ENCODE assay signal across 13 cellular contexts in the genomic region with DNA sequence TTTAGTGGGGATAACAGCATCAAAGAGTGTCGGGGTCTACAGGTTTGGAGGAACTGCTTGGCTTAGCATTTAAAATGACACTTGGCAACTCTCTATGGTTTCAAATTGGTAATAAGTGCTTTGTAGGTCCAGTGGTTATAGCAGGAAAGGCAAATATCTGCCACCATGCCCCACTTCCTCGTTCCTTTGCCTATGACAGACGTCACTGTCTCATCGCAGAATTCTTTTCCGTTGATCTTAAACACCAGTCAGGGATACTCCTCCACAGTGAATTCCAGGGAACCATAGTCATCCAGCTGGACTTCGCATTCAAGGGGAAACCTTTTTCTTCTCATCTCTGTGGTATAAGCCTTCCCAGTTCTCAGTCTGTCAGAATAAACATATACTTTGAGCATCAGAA.
DNase-seq lines count a peak whose midpoint lies in the region; TF ChIP-seq lines count a peak whose summit lies in the region.
"Had no signal": no experiment of that assay in that cellular context is flagged by ENCODE, and none has a peak within 500 bp of the region (broad histone marks: within the 10 kb centered on the region; RNA-seq: fewer than 3 reads in every experiment).

No MANE protein-coding gene starts in this region.

- H3K4me1 ChIP-seq in SK-N-SH (ENCODE audit: control insufficient read depth in 1 of 2, insufficient read depth in 2 of 2, low read depth in 1 of 2, low read length in 1 of 2) (peaks cover 0 to 35% of the 10 kb centered on the region in 2 experiments; a peak in 2 of 4 replicates), skeletal muscle satellite cell (ENCODE audit: control insufficient read depth, insufficient read depth, low read length) (peaks cover 66% of the 10 kb centered on the region)

- H3K9me3 ChIP-seq in SK-N-SH: no peaks in the 10 kb centered on the region
- H3K9me3 ChIP-seq in skeletal muscle satellite cell (replicated peaks; ENCODE audit: low read length): no peaks in the 10 kb centered on the region

- H3F3A ChIP-seq in SK-N-SH (replicated peaks; ENCODE audit: insufficient read depth): peaks cover 41% of the 10 kb centered on the region

- peak overlapping the region in 1 of 2 experiments; percentile 76; a peak in 2 of 4 replicates for H3K27ac ChIP-seq in SK-N-SH (ENCODE audit: low read depth in 2 of 2, low read length in 1 of 2)
- H3K27ac ChIP-seq: KMS-11 had no signal

- peak; percentile 70 for DNase-seq in GM04504 (ENCODE audit: low read depth)
- DNase-seq in SK-N-SH: no peak
- peak; percentile 90 for DNase-seq in fibroblast of mammary gland (ENCODE audit: low read depth)
- DNase-seq in NCI-H526 treated with DMSO at 0.1 percent for 48 hours (lab: John Stamatoyannopoulos, UW): no peak
- no peak for DNase-seq in GM13976 (ENCODE audit: low spot score)
- no peak for DNase-seq in activated CD4-positive, alpha-beta T cell treated with anti-CD3 and anti-CD28 coated beads, Interleukin-2, amount 50 U/mL, for 4 hours
- no peak for DNase-seq in NCI-H69 (lab: John Stamatoyannopoulos, UW)
- DNase-seq: activated gamma-delta T cell; DMS53; NCI-H446; stimulated activated naive CD8-positive, alpha-beta T cell treated with anti-CD3 and anti-CD28 coated beads, Interleukin-15, amount 100 ng/mL, for 72 hours had no signal

- POLR2A ChIA-PET in SK-N-SH (lab: Yijun Ruan, JAX): no interaction called here

- CTCF ChIA-PET in SK-N-SH (lab: Yijun Ruan, JAX): interaction anchor here (0.6 kb wide), 1 partner anchor 1713 kb away, joined by 3 read pairs; no protein-coding TSS in a partner anchor

- TF ChIP-seq EP300 in SK-N-SH (IDR thresholded peaks at IDR 0.05; ENCODE audit: borderline replicate concordance in 1 of 2, low read depth in 1 of 2, low read length in 1 of 2): peak in 1 of 2 experiments; percentile 80; a peak in 2 of 4 replicates

- H3K36me3 ChIP-seq in SK-N-SH (replicated peaks in 1 of 2; ENCODE audit: control insufficient read depth in 1 of 2, insufficient read depth in 2 of 2, low read length in 1 of 2): no peaks in the 10 kb centered on the region
- no peaks in the 10 kb centered on the region for H3K36me3 ChIP-seq in skeletal muscle satellite cell (ENCODE audit: insufficient read depth, low read length)

- H3K9me2 ChIP-seq in SK-N-SH: no peaks in the 10 kb centered on the region

- H4K20me1 ChIP-seq in SK-N-SH (ENCODE audit: insufficient read depth): no peaks in the 10 kb centered on the region

- no peak for TF ChIP-seq CTCF in SK-N-SH (IDR thresholded peaks at IDR 0.05)
- TF ChIP-seq CTCF in fibroblast of mammary gland (conservative IDR thresholded peaks at IDR 0.05; ENCODE audit: control insufficient read depth, insufficient read depth, low read depth, low read length): no peak
- TF ChIP-seq CTCF in GM13976 (IDR thresholded peaks at IDR 0.05; ENCODE audit: borderline replicate concordance, control extremely low read depth, extremely low read depth, insufficient read depth, missing control alignments): no peak

- WGBS in SK-N-SH (ENCODE audit: low lambda C conversion rate): 7% methylated on average over 5 of the region's 6 CpGs

- no peak overlapping the region for H3K4me3 ChIP-seq in SK-N-SH (ENCODE audit: low read depth in 2 of 2, low read length in 1 of 2)
- no peak overlapping the region for H3K4me3 ChIP-seq in fibroblast of mammary gland (ENCODE audit: control insufficient read depth, low read depth, low read length)
- peak overlapping the region; percentile 16 for H3K4me3 ChIP-seq in skeletal muscle satellite cell (ENCODE audit: low read length)

- peak overlapping the region; percentile 13; the same call in 1 of the 2 replicates for H3K4me2 ChIP-seq in SK-N-SH
- peak overlapping the region; percentile 39 for H3K4me2 ChIP-seq in skeletal muscle satellite cell (ENCODE audit: low read length)
- H3K4me2 ChIP-seq: KMS-11 had no signal

- peak overlapping the region; percentile 66 for H2AFZ ChIP-seq in SK-N-SH (ENCODE audit: low read depth)

- H3K27me3 ChIP-seq in SK-N-SH (ENCODE audit: insufficient read depth): no peaks in the 10 kb centered on the region
- H3K27me3 ChIP-seq in skeletal muscle satellite cell (ENCODE audit: control insufficient read depth, insufficient read depth, low read length): no peaks in the 10 kb centered on the region

- TF ChIP-seq RAD21 in SK-N-SH (IDR thresholded peaks at IDR 0.05; ENCODE audit: low read length): no peak

- H3K79me2 ChIP-seq in SK-N-SH (ENCODE audit: insufficient read depth): no peaks in the 10 kb centered on the region

- in situ Hi-C loops in GM13976 (cut with MboI; ENCODE audit: low sequenced_read_pairs, unreplicated experiment): no loop called here

- H3K9ac ChIP-seq in SK-N-SH (peak overlapping the region; percentile 28; the same call in 1 of the 2 replicates), skeletal muscle satellite cell (ENCODE audit: low read depth, low read length) (peak overlapping the region; percentile 62)
- H3K9ac ChIP-seq: KMS-11 had no signal

TF ChIP-seq in SK-N-SH, 30 proteins besides CTCF, POLR2A, EP300 and RAD21 (continues in another document):
- TF ChIP-seq GABPA (IDR thresholded peaks at IDR 0.05; ENCODE audit: low read depth) (no peak), POLR2AphosphoS5 (IDR thresholded peaks at IDR 0.05; ENCODE audit: low read depth, low read length) (peak; percentile 46; the same call in 1 of the 2 replicates), ZBTB33 (IDR thresholded peaks at IDR 0.05; ENCODE audit: borderline replicate concordance, low read depth) (peak; percentile 62; the same call in 1 of the 2 replicates), FOSL2 (IDR thresholded peaks at IDR 0.05; ENCODE audit: borderline replicate concordance, low read depth) (peak; percentile 75), MAX (IDR thresholded peaks at IDR 0.05; ENCODE audit: low read depth) (0 out of 2 replicates have a peak, but pooled peaks have one; percentile 59), CHD2 (IDR thresholded peaks at IDR 0.05; ENCODE audit: low read length, partially characterized antibody) (no peak), ELF1 (IDR thresholded peaks at IDR 0.05) (peak; percentile 96), TEAD4 (IDR thresholded peaks at IDR 0.05; ENCODE audit: borderline replicate concordance, insufficient read depth) (peak; percentile 83; the same call in 1 of the 2 replicates), SIN3A (IDR thresholded peaks at IDR 0.05; ENCODE audit: borderline replicate concordance, low read depth, low read length) (0 out of 2 replicates have a peak, but pooled peaks have one; percentile 23)
- TF ChIP-seq, protein P1, sequence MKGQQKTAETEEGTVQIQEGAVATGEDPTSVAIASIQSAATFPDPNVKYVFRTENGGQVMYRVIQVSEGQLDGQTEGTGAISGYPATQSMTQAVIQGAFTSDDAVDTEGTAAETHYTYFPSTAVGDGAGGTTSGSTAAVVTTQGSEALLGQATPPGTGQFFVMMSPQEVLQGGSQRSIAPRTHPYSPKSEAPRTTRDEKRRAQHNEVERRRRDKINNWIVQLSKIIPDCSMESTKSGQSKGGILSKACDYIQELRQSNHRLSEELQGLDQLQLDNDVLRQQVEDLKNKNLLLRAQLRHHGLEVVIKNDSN (IDR thresholded peaks at IDR 0.05; ENCODE audit: borderline replicate concordance, low read depth): no peak
- TF ChIP-seq, protein P2, sequence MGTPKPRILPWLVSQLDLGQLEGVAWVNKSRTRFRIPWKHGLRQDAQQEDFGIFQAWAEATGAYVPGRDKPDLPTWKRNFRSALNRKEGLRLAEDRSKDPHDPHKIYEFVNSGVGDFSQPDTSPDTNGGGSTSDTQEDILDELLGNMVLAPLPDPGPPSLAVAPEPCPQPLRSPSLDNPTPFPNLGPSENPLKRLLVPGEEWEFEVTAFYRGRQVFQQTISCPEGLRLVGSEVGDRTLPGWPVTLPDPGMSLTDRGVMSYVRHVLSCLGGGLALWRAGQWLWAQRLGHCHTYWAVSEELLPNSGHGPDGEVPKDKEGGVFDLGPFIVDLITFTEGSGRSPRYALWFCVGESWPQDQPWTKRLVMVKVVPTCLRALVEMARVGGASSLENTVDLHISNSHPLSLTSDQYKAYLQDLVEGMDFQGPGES (IDR thresholded peaks at IDR 0.05; ENCODE audit: low read depth, low read length): no peak
- TF ChIP-seq, protein P3, sequence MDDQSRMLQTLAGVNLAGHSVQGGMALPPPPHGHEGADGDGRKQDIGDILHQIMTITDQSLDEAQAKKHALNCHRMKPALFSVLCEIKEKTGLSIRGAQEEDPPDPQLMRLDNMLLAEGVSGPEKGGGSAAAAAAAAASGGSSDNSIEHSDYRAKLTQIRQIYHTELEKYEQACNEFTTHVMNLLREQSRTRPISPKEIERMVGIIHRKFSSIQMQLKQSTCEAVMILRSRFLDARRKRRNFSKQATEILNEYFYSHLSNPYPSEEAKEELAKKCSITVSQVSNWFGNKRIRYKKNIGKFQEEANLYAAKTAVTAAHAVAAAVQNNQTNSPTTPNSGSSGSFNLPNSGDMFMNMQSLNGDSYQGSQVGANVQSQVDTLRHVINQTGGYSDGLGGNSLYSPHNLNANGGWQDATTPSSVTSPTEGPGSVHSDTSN (IDR thresholded peaks at IDR 0.05): peak; percentile 91
- TF ChIP-seq, protein P4, sequence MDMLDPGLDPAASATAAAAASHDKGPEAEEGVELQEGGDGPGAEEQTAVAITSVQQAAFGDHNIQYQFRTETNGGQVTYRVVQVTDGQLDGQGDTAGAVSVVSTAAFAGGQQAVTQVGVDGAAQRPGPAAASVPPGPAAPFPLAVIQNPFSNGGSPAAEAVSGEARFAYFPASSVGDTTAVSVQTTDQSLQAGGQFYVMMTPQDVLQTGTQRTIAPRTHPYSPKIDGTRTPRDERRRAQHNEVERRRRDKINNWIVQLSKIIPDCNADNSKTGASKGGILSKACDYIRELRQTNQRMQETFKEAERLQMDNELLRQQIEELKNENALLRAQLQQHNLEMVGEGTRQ (IDR thresholded peaks at IDR 0.05; ENCODE audit: borderline replicate concordance, low read depth, low read length): no peak

Comparison
In these comparisons a context has a peak if more than half of its experiments do, and no peak if none do; other contexts are left out.
1. DNase-seq: peak in GM04504 (single experiment) and fibroblast of mammary gland (single experiment); none in SK-N-SH (single experiment), NCI-H526 treated with DMSO at 0.1 percent for 48 hours (single experiment), GM13976 (single experiment), activated CD4-positive, alpha-beta T cell treated with anti-CD3 and anti-CD28 coated beads, Interleukin-2, amount 50 U/mL, for 4 hours (0 of 2) and NCI-H69 (single experiment).